Comparison of ENCODE assay signal across 8 cellular contexts in the genomic region with DNA sequence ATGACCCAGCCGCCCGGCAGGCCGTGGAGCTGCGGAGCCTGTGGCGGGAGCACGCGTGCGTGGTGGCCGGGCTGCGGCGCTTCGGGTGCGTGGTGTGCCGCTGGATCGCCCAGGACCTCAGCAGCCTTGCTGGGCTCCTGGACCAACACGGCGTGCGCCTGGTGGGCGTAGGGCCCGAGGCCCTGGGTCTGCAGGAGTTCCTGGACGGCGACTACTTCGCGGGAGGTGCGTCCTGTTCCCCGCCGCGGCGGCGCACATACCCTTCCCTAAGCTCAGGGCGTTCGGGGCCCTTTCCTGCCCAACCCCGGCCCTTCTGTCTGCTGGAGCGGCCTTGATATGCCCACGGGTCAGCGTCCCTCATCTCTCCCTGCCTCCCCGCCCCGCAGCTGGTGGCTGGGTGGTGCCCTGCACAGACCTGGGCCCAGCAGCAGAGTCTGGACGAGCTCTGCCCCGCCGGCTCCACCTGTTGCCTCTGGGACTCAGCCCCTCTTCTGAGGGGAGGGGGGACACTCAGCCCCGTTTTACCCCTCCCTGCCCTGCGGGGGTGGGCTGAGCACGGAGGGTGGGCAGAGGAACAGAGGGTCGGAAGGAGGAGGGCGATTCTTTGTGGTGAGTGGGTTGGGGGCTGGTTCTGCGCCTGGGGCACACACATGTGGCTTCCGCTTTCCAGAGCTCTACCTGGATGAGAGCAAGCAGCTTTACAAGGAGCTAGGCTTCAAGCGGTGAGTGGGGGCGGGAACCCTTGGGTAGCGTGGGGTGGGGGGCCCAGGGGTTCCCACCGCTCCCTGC. TPM values are rescaled to one million over a fixed set of nuclear protein-coding genes. Genes with fewer than 3 reads are reported as not detected.
DNase-seq lines count a peak whose midpoint lies in the region; ATAC-seq and TF ChIP-seq lines count a peak whose summit lies in the region.

No MANE protein-coding gene starts in this region.

- H3K4me3 ChIP-seq in SK-N-SH (ENCODE audit: low read depth in 2 of 2, low read length in 1 of 2) = peak overlapping the region; percentile 70 to 86

- peaks cover 13 to 21% of the 10 kb centered on the region in 2 donors for H3K4me1 Mint-ChIP-seq in effector memory CD8-positive, alpha-beta T cell (ENCODE audit: low read depth in 2 of 2)
- peaks cover 7 to 14% of the 10 kb centered on the region in 2 donors for H3K4me1 Mint-ChIP-seq in natural killer cell treated with Interleukin-12 subunit alpha and Interleukin-12 subunit beta and Interleukin-15 and Interleukin-18, amount 100 ng/mL, for 72 hours (ENCODE audit: low read depth in 2 of 2)

- H3K4me1 ChIP-seq in SK-N-SH (ENCODE audit: control insufficient read depth in 1 of 2, insufficient read depth in 2 of 2, low read depth in 1 of 2, low read length in 1 of 2) = peaks cover 0 to 29% of the 10 kb centered on the region in 2 experiments; a peak in 1 of 4 replicates

- H3K9me2 ChIP-seq in SK-N-SH = no peaks in the 10 kb centered on the region

- peak overlapping the region in 1 of 2 experiments; percentile 91; a peak in 2 of 4 replicates for H3K27ac ChIP-seq in SK-N-SH (ENCODE audit: low read depth in 2 of 2, low read length in 1 of 2)

- H3K27ac Mint-ChIP-seq in effector memory CD8-positive, alpha-beta T cell = peak overlapping the region; percentile 96 to 99
- no peak overlapping the region for H3K27ac Mint-ChIP-seq in natural killer cell treated with Interleukin-12 subunit alpha and Interleukin-12 subunit beta and Interleukin-15 and Interleukin-18, amount 100 ng/mL, for 72 hours

- WGBS in SK-N-SH (ENCODE audit: low lambda C conversion rate) = 19% methylated on average over 13 of the region's 52 CpGs

- no peak for TF ChIP-seq EP300 in SK-N-SH (IDR thresholded peaks at IDR 0.05; ENCODE audit: borderline replicate concordance in 1 of 2, low read depth in 1 of 2, low read length in 1 of 2)

- H3K9me3 ChIP-seq in SK-N-SH = no peaks in the 10 kb centered on the region

- H3K9ac ChIP-seq in SK-N-SH = peak overlapping the region; percentile 66

- H3K4me3 Mint-ChIP-seq in effector memory CD8-positive, alpha-beta T cell = peak overlapping the region; percentile 84 to 92
- H3K4me3 Mint-ChIP-seq in natural killer cell treated with Interleukin-12 subunit alpha and Interleukin-12 subunit beta and Interleukin-15 and Interleukin-18, amount 100 ng/mL, for 72 hours = peak overlapping the region; percentile 89

- no peaks in the 10 kb centered on the region for H3K27me3 ChIP-seq in SK-N-SH (ENCODE audit: insufficient read depth)

- POLR2A ChIA-PET in SK-N-SH (lab: Yijun Ruan, JAX) = interaction anchor here (0.8 to 1.7 kb wide), 2 partner anchors 23 to 24 kb away, joined by 3 to 5 read pairs; no protein-coding TSS in a partner anchor

- DNase-seq in Ammon's horn (ENCODE audit: low spot score) = peak; percentile 40
- peak; percentile 77 for DNase-seq in SK-N-SH
- no peak for DNase-seq in effector memory CD8-positive, alpha-beta T cell
- DNase-seq in natural killer cell treated with Interleukin-12 subunit alpha and Interleukin-12 subunit beta and Interleukin-15 and Interleukin-18, amount 100 ng/mL, for 72 hours (ENCODE audit: low spot score) = peak; percentile 62
- DNase-seq in CD1c-positive myeloid dendritic cell (ENCODE audit: extremely low spot score) = no peak
- DNase-seq in glomerular visceral epithelial cell (ENCODE audit: extremely low spot score) = no peak

- no peak overlapping the region for H2AFZ ChIP-seq in SK-N-SH (ENCODE audit: low read depth)

- TF ChIP-seq RAD21 in SK-N-SH (IDR thresholded peaks at IDR 0.05; ENCODE audit: low read length) = no peak

- H3K27me3 Mint-ChIP-seq in effector memory CD8-positive, alpha-beta T cell = no peaks in the 10 kb centered on the region
- H3K27me3 Mint-ChIP-seq in natural killer cell treated with Interleukin-12 subunit alpha and Interleukin-12 subunit beta and Interleukin-15 and Interleukin-18, amount 100 ng/mL, for 72 hours = no peaks in the 10 kb centered on the region

- H3K9me3 Mint-ChIP-seq in effector memory CD8-positive, alpha-beta T cell = no peaks in the 10 kb centered on the region
- no peaks in the 10 kb centered on the region for H3K9me3 Mint-ChIP-seq in natural killer cell treated with Interleukin-12 subunit alpha and Interleukin-12 subunit beta and Interleukin-15 and Interleukin-18, amount 100 ng/mL, for 72 hours

- H3K36me3 Mint-ChIP-seq in effector memory CD8-positive, alpha-beta T cell (ENCODE audit: insufficient read depth) = peaks cover 18% of the 10 kb centered on the region
- H3K36me3 Mint-ChIP-seq in natural killer cell treated with Interleukin-12 subunit alpha and Interleukin-12 subunit beta and Interleukin-15 and Interleukin-18, amount 100 ng/mL, for 72 hours = no peaks in the 10 kb centered on the region

- H3K4me2 ChIP-seq in SK-N-SH = peak overlapping the region; percentile 96

- H3K79me2 ChIP-seq in SK-N-SH (ENCODE audit: insufficient read depth) = peaks cover 6% of the 10 kb centered on the region; the same call in 1 of the 2 replicates

- peaks cover 6% of the 10 kb centered on the region for H3F3A ChIP-seq in SK-N-SH (replicated peaks; ENCODE audit: insufficient read depth)

- H3K36me3 ChIP-seq in SK-N-SH (replicated peaks in 1 of 2; ENCODE audit: control insufficient read depth in 1 of 2, insufficient read depth in 2 of 2, low read length in 1 of 2) = peaks cover 0 to 5% of the 10 kb centered on the region in 2 experiments

- CTCF ChIA-PET in SK-N-SH (lab: Yijun Ruan, JAX) = interaction anchor here (0.9 to 3.0 kb wide), 5 partner anchors 39 to 392 kb away, joined by 3 to 13 read pairs (median 3); partner anchors contain the start of gene FAAP20

- TF ChIP-seq CTCF in SK-N-SH (IDR thresholded peaks at IDR 0.05) = no peak

- H4K20me1 ChIP-seq in SK-N-SH (ENCODE audit: insufficient read depth) = no peaks in the 10 kb centered on the region

- ATAC-seq in GM21423 (IDR thresholded peaks at IDR 0.05; ENCODE audit: unreplicated experiment) (peak; percentile 1), HG02973 (IDR thresholded peaks at IDR 0.05; ENCODE audit: unreplicated experiment) (no peak)
- ATAC-seq in effector memory CD8-positive, alpha-beta T cell (replicated peaks) = no peak
- ATAC-seq in natural killer cell treated with Interleukin-12 subunit alpha and Interleukin-12 subunit beta and Interleukin-15 and Interleukin-18, amount 100 ng/mL, for 72 hours = no peak

TF ChIP-seq in SK-N-SH, 30 proteins besides CTCF, POLR2A, EP300 and RAD21:
- TF ChIP-seq, protein P1, sequence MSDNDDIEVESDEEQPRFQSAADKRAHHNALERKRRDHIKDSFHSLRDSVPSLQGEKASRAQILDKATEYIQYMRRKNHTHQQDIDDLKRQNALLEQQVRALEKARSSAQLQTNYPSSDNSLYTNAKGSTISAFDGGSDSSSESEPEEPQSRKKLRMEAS (IDR thresholded peaks at IDR 0.05; ENCODE audit: low read depth) = 0 out of 2 replicates have a peak, but pooled peaks have one; percentile 5
- 0 out of 2 replicates have a peak, but pooled peaks have one; percentile 7 for TF ChIP-seq NRF1 (IDR thresholded peaks at IDR 0.05; ENCODE audit: low read depth, low read length)
- TF ChIP-seq FOSL2 (IDR thresholded peaks at IDR 0.05; ENCODE audit: borderline replicate concordance, low read depth) = no peak
- no peak for TF ChIP-seq ZBTB33 (IDR thresholded peaks at IDR 0.05; ENCODE audit: borderline replicate concordance, low read depth)
- TF ChIP-seq MXI1 (IDR thresholded peaks at IDR 0.05; ENCODE audit: low read depth, low read length) = peak; percentile 40
TF ChIP-seq in SK-N-SH: peak in this region for 3.

RNA-seq across cellular contexts. Expression of gene PRXL2B, which starts 0.7 kb away (rescaled TPM):
- 28.0 and 33.7 TPM in 2 replicates for polyA plus RNA-seq in SK-N-SH (2012; rRNA removed)
- polyA plus RNA-seq in SK-N-SH (2012; cell fraction: cytosol; rRNA removed) = 13.0 and 22.1 TPM in 2 replicates
- polyA plus RNA-seq in SK-N-SH (2012; cell fraction: nucleus; rRNA removed) = 43.9 and 44.0 TPM in 2 replicates
- total RNA-seq in natural killer cell treated with Interleukin-12 subunit alpha and Interleukin-12 subunit beta and Interleukin-15 and Interleukin-18, amount 100 ng/mL, for 72 hours = 10 to 100 TPM in 1 of 2 donors, 1 to 10 TPM in 1; 9.1 to 18.5 TPM

RNA-seq across cellular contexts. Expression of gene TNFRSF14, which starts 31.1 kb away (rescaled TPM):
- polyA plus RNA-seq in SK-N-SH (2012; rRNA removed) = 0.19 and 0.28 TPM in 2 replicates
- polyA plus RNA-seq in SK-N-SH (2012; cell fraction: cytosol; rRNA removed) = 0.03 and 0.08 TPM in 2 replicates
- 0.61 and 0.96 TPM in 2 replicates for polyA plus RNA-seq in SK-N-SH (2012; cell fraction: nucleus; rRNA removed)
- total RNA-seq in natural killer cell treated with Interleukin-12 subunit alpha and Interleukin-12 subunit beta and Interleukin-15 and Interleukin-18, amount 100 ng/mL, for 72 hours = 100 to 1,000 TPM in 1 of 2 donors, 10 to 100 TPM in 1; 93.2 to 118 TPM

RNA-seq across cellular contexts. Expression of gene MMEL1, which starts 45.6 kb away (rescaled TPM):
- 0.16 and 0.26 TPM in 2 replicates for polyA plus RNA-seq in SK-N-SH (2012; rRNA removed)
- polyA plus RNA-seq in SK-N-SH (2012; cell fraction: cytosol; rRNA removed) = 0.22 and 0.35 TPM in 2 replicates
- polyA plus RNA-seq in SK-N-SH (2012; cell fraction: nucleus; rRNA removed) = 0.42 and 1.0 TPM in 2 replicates
- under 1 TPM in 1 of 2 donors, not detected in 1; 0.81 TPM for total RNA-seq in natural killer cell treated with Interleukin-12 subunit alpha and Interleukin-12 subunit beta and Interleukin-15 and Interleukin-18, amount 100 ng/mL, for 72 hours

RNA-seq across cellular contexts. Expression of gene HES5, which starts 57.2 kb away (rescaled TPM):
- polyA plus RNA-seq in SK-N-SH (2012; rRNA removed) = 0.03 and 0.05 TPM in 2 replicates
- 0.06 TPM in 1 of 2 replicates, not detected in the other for polyA plus RNA-seq in SK-N-SH (2012; cell fraction: cytosol; rRNA removed)
- polyA plus RNA-seq in SK-N-SH (2012; cell fraction: nucleus; rRNA removed) = 0.14 and 0.20 TPM in 2 replicates
- total RNA-seq in natural killer cell treated with Interleukin-12 subunit alpha and Interleukin-12 subunit beta and Interleukin-15 and Interleukin-18, amount 100 ng/mL, for 72 hours = not detected

Comparison
In these comparisons a context has a peak if more than half of its experiments do, and no peak if none do; other contexts are left out.
1. DNase-seq: peak in Ammon's horn (single experiment), SK-N-SH (single experiment) and natural killer cell treated with Interleukin-12 subunit alpha and Interleukin-12 subunit beta and Interleukin-15 and Interleukin-18, amount 100 ng/mL, for 72 hours (single experiment); none in effector memory CD8-positive, alpha-beta T cell (0 of 3), CD1c-positive myeloid dendritic cell (single experiment) and glomerular visceral epithelial cell (single experiment).
2. H3K27ac Mint-ChIP-seq: peak in effector memory CD8-positive, alpha-beta T cell (2 of 2); none in natural killer cell treated with Interleukin-12 subunit alpha and Interleukin-12 subunit beta and Interleukin-15 and Interleukin-18, amount 100 ng/mL, for 72 hours (0 of 2).